Comparison of ENCODE assay signal across 3 cellular contexts in the genomic region with DNA sequence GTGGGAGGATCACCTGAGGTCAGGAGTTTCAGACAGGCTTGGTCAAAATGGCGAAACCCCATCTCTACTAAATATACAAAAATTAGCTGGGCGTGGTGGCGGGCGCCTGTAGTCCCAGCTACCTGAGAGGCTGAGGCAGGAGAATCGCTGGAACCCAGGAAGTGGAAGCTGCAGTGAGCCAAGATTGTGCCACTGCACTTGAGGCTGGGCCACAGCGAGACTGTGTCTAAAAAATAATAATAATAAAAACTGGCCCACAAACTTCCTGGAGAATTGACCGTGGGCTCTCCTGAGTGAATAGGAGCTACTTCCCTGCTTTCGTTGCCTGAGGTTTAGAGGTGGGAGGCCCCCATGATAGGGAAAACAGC. TPM values are rescaled to one million over a fixed set of nuclear protein-coding genes. Genes with fewer than 3 reads are reported as not detected.
"Had no signal": no experiment of that assay in that cellular context is flagged by ENCODE, and none has a peak within 500 bp of the region (broad histone marks: within the 10 kb centered on the region; RNA-seq: fewer than 3 reads in every experiment).

No MANE protein-coding gene starts in this region.

RNA-seq across cellular contexts. Expression of gene HPD, which starts 17.4 kb away (rescaled TPM):
- total RNA-seq: temporal lobe, urinary bladder, vagina had no signal
